Comparison of ENCODE assay signal across 12 cellular contexts in genomic region chr11:64343740-64344133, GRCh38. TPM values are rescaled to one million over a fixed set of nuclear protein-coding genes. Genes with fewer than 3 reads are reported as not detected.
DNase-seq lines count a peak whose midpoint lies in the region; ATAC-seq and TF ChIP-seq lines count a peak whose summit lies in the region.
"Had no signal": no experiment of that assay in that cellular context is flagged by ENCODE, and none has a peak within 500 bp of the region (broad histone marks: within the 10 kb centered on the region; RNA-seq: fewer than 3 reads in every experiment).

No MANE protein-coding gene starts in this region.

- no peak overlapping the region for H2AFZ ChIP-seq in PC-3 (ENCODE audit: low read length)

- H3K27ac ChIP-seq in right atrium auricular region: no peak overlapping the region
- H3K27ac ChIP-seq in PC-3 (ENCODE audit: low read length): no peak overlapping the region

- H3K4me3 Mint-ChIP-seq in type B pancreatic cell: no peak overlapping the region

- no peak overlapping the region for H3K9ac ChIP-seq in PC-3 (ENCODE audit: low read length)

- H3K9me2 ChIP-seq in PC-3 (replicated peaks; ENCODE audit: low read length): no peaks in the 10 kb centered on the region

- POLR2A ChIA-PET in PC-3 (lab: Charles Lee; ENCODE audit: unreplicated experiment): no interaction called here

- no peaks in the 10 kb centered on the region for H3K79me2 ChIP-seq in PC-3 (ENCODE audit: low read length)

- no peaks in the 10 kb centered on the region for H4K20me1 ChIP-seq in PC-3 (ENCODE audit: low read length)

- BruUV-seq in PC-3 (replicated peaks; lab: Mats Ljungman, UMichigan): no TSS peak

- peak; percentile 40 for ATAC-seq in Right ventricle myocardium superior (ENCODE audit: poor library complexity)
- ATAC-seq in PC-3: no peak
- no peak for ATAC-seq in GM21447 (IDR thresholded peaks at IDR 0.05; ENCODE audit: unreplicated experiment)

- CTCF ChIA-PET in PC-3 (lab: Charles Lee): no interaction called here

- peaks cover 4% of the 10 kb centered on the region for H3K27me3 Mint-ChIP-seq in type B pancreatic cell

- no peaks in the 10 kb centered on the region for H3F3A ChIP-seq in PC-3 (ENCODE audit: low read length, unreplicated experiment)

- intact Hi-C loops in Right ventricle myocardium superior (cut with DNase I): no loop called here
- intact Hi-C loops in PC-3 (cut with micrococcal nuclease): no loop called here

- H3K27ac Mint-ChIP-seq in type B pancreatic cell: no peak overlapping the region

- TF ChIP-seq CTCF in right atrium auricular region (IDR thresholded peaks at IDR 0.05) (peak in 1 of 2 donors; percentile 40), PC-3 (conservative IDR thresholded peaks at IDR 0.05; ENCODE audit: low read depth, low read length) (peak; percentile 49), fibroblast of the aortic adventitia (IDR thresholded peaks at IDR 0.05; ENCODE audit: insufficient read depth, low read length) (peak; percentile 42), type B pancreatic cell (conservative IDR thresholded peaks at IDR 0.05) (peak; percentile 56)

- no peaks in the 10 kb centered on the region for H3K9me3 Mint-ChIP-seq in type B pancreatic cell

- H3K4me3 ChIP-seq in right atrium auricular region (no peak overlapping the region), PC-3 (ENCODE audit: low read length) (no peak overlapping the region), fibroblast of the aortic adventitia (ENCODE audit: low read depth, low read length) (no peak overlapping the region)

- H3K4me2 ChIP-seq in PC-3 (ENCODE audit: low read length): no peak overlapping the region

- H3K36me3 Mint-ChIP-seq in type B pancreatic cell: no peaks in the 10 kb centered on the region

- H3K4me1 ChIP-seq in right atrium auricular region (peaks cover 0 to 32% of the 10 kb centered on the region in 2 donors), PC-3 (ENCODE audit: insufficient read depth, low read length) (peaks cover 12% of the 10 kb centered on the region)

- H3K36me3 ChIP-seq in right atrium auricular region (no peaks in the 10 kb centered on the region), PC-3 (ENCODE audit: low read depth, low read length) (no peaks in the 10 kb centered on the region)
- H3K36me3 ChIP-seq: upper lobe of left lung had no signal

- DNase-seq in Right ventricle myocardium superior (no peak), right atrium auricular region (ENCODE audit: low spot score) (no peak), PC-3 (peak; percentile 30), fibroblast of the aortic adventitia (ENCODE audit: low read depth) (no peak), type B pancreatic cell (ENCODE audit: extremely low spot score, unreplicated experiment) (no peak), mucosa of gallbladder (ENCODE audit: low spot score) (no peak), CD1c-positive myeloid dendritic cell (ENCODE audit: extremely low spot score) (no peak)
- DNase-seq: mesendoderm; NCI-H524 treated with DMSO at 0.1 percent for 48 hours; stimulated activated CD4-positive, alpha-beta T cell treated with anti-CD3 and anti-CD28 coated beads, Interleukin-2, amount 100 ng/mL, for 24 hours had no signal

- H3K27me3 ChIP-seq in right atrium auricular region (no peaks in the 10 kb centered on the region), PC-3 (ENCODE audit: low read length) (no peaks in the 10 kb centered on the region)
- H3K27me3 ChIP-seq: upper lobe of left lung had no signal

- H3K9me3 ChIP-seq in right atrium auricular region (no peaks in the 10 kb centered on the region), PC-3 (ENCODE audit: low read length) (no peaks in the 10 kb centered on the region)
- H3K9me3 ChIP-seq: upper lobe of left lung had no signal

- peaks cover 7% of the 10 kb centered on the region for H3K4me1 Mint-ChIP-seq in type B pancreatic cell (ENCODE audit: unreplicated experiment)

RNA-seq across cellular contexts. Expression of gene CCDC88B, which starts 3.7 kb away (rescaled TPM):
- total RNA-seq in Right ventricle myocardium superior (7.7 TPM), right atrium auricular region (10 to 100 TPM; 11.7 to 12.0 TPM), PC-3 (2014; rRNA removed) (19.6 and 21.0 TPM in 2 replicates), fibroblast of the aortic adventitia (ENCODE audit: low replicate concordance) (1.2 and 5.1 TPM in 2 replicates), type B pancreatic cell (ENCODE audit: low replicate concordance) (2.8 and 3.1 TPM in 2 replicates), mucosa of gallbladder (25.8 TPM)

RNA-seq across cellular contexts. Expression of gene RPS6KA4, which starts 15.2 kb away (rescaled TPM):
- total RNA-seq in Right ventricle myocardium superior (14.6 TPM), right atrium auricular region (10 to 100 TPM; 11.4 to 22.2 TPM), PC-3 (2014; rRNA removed) (148 and 189 TPM in 2 replicates), fibroblast of the aortic adventitia (ENCODE audit: low replicate concordance) (47.3 and 72.1 TPM in 2 replicates), type B pancreatic cell (ENCODE audit: low replicate concordance) (26.4 and 49.8 TPM in 2 replicates), mucosa of gallbladder (33.0 TPM)

RNA-seq across cellular contexts. Expression of gene PRDX5, which starts 25.8 kb away (rescaled TPM):
- total RNA-seq in Right ventricle myocardium superior (417 TPM), right atrium auricular region (100 to 1,000 TPM; 401 to 435 TPM), PC-3 (2014; rRNA removed) (467 and 585 TPM in 2 replicates), fibroblast of the aortic adventitia (ENCODE audit: low replicate concordance) (257 and 510 TPM in 2 replicates), type B pancreatic cell (ENCODE audit: low replicate concordance) (166 and 227 TPM in 2 replicates), mucosa of gallbladder (202 TPM)

RNA-seq across cellular contexts. Expression of gene TRMT112, which starts 26.4 kb away (rescaled TPM):
- total RNA-seq in Right ventricle myocardium superior (97.5 TPM), right atrium auricular region (100 to 1,000 TPM; 110 to 151 TPM), PC-3 (2014; rRNA removed) (812 and 815 TPM in 2 replicates), fibroblast of the aortic adventitia (ENCODE audit: low replicate concordance) (177 and 274 TPM in 2 replicates), type B pancreatic cell (ENCODE audit: low replicate concordance) (160 and 198 TPM in 2 replicates), mucosa of gallbladder (126 TPM)

RNA-seq across cellular contexts. Expression of gene ESRRA, which starts 38.4 kb away (rescaled TPM):
- total RNA-seq in Right ventricle myocardium superior: 241 TPM
- 100 to 1,000 TPM; 164 to 190 TPM for total RNA-seq in right atrium auricular region
- 111 and 114 TPM in 2 replicates for total RNA-seq in PC-3 (2014; rRNA removed)
- 21.6 and 45.2 TPM in 2 replicates for total RNA-seq in fibroblast of the aortic adventitia (ENCODE audit: low replicate concordance)
- total RNA-seq in type B pancreatic cell (ENCODE audit: low replicate concordance): 41.7 and 76.0 TPM in 2 replicates
- total RNA-seq in mucosa of gallbladder: 97.7 TPM
